ENCODE assay signal across 1 cellular context in the genomic region with DNA sequence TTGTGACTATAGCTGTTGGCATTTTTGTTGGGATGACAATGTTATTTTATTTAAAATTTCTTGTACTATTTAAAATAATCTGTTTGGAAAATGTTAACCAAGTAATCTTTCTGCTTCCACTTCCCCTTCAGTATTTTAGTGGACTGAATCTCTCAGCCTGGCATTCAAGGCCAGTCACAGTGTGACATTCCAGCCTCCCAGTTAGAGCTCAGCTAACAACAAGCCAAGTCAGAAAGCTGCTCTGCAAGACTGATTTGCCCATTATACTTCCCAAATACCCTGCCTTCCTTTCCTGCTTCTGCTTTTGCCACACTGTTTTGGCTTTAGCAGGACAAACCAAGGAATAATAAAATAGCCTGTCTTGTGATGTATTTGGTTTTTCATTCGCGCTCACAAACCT.
TF ChIP-seq lines count a peak whose summit lies in the region.

No MANE protein-coding gene starts in this region.

TF ChIP-seq in WTC11, 78 proteins besides CTCF, POLR2A, EP300 and RAD21 (continued from another document):
- TF ChIP-seq ERG (CRISPR knock-in tag; IDR thresholded peaks at IDR 0.05) (no peak), ETV6 (CRISPR knock-in tag; IDR thresholded peaks at IDR 0.05) (no peak), RELA (CRISPR knock-in tag; IDR thresholded peaks at IDR 0.05; ENCODE audit: borderline replicate concordance) (no peak), PRRX2 (CRISPR knock-in tag; IDR thresholded peaks at IDR 0.05) (no peak)
